ENCODE assay signal across 8 cellular contexts in genomic region chr6:31546339-31546961, GRCh38. TPM values are rescaled to one million over a fixed set of nuclear protein-coding genes. Genes with fewer than 3 reads are reported as not detected.
DNase-seq lines count a peak whose midpoint lies in the region; ATAC-seq and TF ChIP-seq lines count a peak whose summit lies in the region.

Gene ATP6V1G2, minus strand, starts transcription at chr6:31546608. Its CDS starts 49 bp downstream, at chr6:31546559.

- peak; percentile 98 for TF ChIP-seq CTCF in kidney epithelial cell (IDR thresholded peaks at IDR 0.05; ENCODE audit: insufficient read depth, low read length, poor library complexity, severe bottlenecking)

- peak within 1 kb of the TSS; percentile 44 for H3K4me3 ChIP-seq in kidney epithelial cell (ENCODE audit: low read depth, low read length)

- ATAC-seq in GM18498 (IDR thresholded peaks at IDR 0.05; ENCODE audit: unreplicated experiment) (peak; percentile 49), HG03432 (IDR thresholded peaks at IDR 0.05; ENCODE audit: unreplicated experiment) (peak; percentile 43), GM19324 (IDR thresholded peaks at IDR 0.05; ENCODE audit: low FRiP score, unreplicated experiment) (no peak)

- H3K36me3 ChIP-seq in kidney epithelial cell (ENCODE audit: control insufficient read depth, insufficient read depth, low read length): no peaks in the 10 kb centered on the region

- peak; percentile 96 for DNase-seq in NCI-H446 treated with DMSO at 0.1 percent for 48 hours (lab: John Stamatoyannopoulos, UW)
- peak; percentile 73 for DNase-seq in activated CD4-positive, alpha-beta T cell treated with anti-CD3 and anti-CD28 coated beads for 1 hour
- peak; percentile 90 to 97 for DNase-seq in cerebellar nuclear complex (lab: John Stamatoyannopoulos, UW)
- DNase-seq in kidney epithelial cell (ENCODE audit: low read depth): peak; percentile 79
- DNase-seq in stimulated activated CD4-positive, alpha-beta T cell treated with anti-CD3 and anti-CD28 coated beads, Interleukin-15, amount 100 ng/mL, for 48 hours (ENCODE audit: low read depth in 2 of 2): peak; percentile 83 to 88

- no peaks in the 10 kb centered on the region for H3K27me3 ChIP-seq in kidney epithelial cell (ENCODE audit: control insufficient read depth, insufficient read depth, low read length)

RNA-seq across cellular contexts. Expression of gene ATP6V1G2, which starts in this region (rescaled TPM):
- 0.67 and 2.7 TPM in 2 replicates for total RNA-seq in kidney epithelial cell
